1 cellular context compared by ENCODE assay signal in the genomic region with DNA sequence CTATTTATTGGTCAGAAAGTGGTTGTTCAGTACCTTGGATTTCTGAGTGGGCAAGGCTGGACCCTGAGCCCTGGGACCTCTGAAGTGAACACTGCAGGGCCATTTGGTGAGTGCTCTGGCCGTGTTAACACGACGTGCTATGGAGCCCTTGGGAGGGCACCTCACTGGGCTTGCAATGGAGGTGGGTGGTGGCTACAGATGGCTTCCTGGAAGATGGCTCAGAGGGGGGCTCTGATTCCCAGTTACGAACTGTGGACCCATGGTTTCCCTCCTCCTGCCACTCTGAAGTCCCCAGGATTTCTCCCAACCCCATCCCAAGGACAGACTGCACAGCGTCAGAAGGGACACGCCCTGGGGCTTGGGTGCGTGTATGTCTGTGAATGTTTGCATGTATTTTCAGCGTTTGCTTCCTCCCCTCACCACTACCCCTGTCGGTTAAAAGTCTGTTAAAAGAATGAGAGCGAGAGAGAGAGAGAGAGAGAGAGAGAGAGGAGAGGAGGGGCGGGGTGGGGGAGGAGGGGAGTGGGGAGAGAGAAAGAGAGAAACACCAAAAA.
TF ChIP-seq lines count a peak whose summit lies in the region.

No MANE protein-coding gene starts in this region.

TF ChIP-seq in H1, 55 proteins besides CTCF, POLR2A, EP300 and RAD21 (continued from another document):
- TF ChIP-seq CHD2 (IDR thresholded peaks at IDR 0.05; ENCODE audit: low read length) (no peak), SP2 (IDR thresholded peaks at IDR 0.05; ENCODE audit: low read length) (no peak), SUZ12 (IDR thresholded peaks at IDR 0.05; ENCODE audit: low read length) (no peak), SAP30 (IDR thresholded peaks at IDR 0.05; ENCODE audit: insufficient read depth, insufficient replicate concordance, low read length) (no peak), TCF12 (IDR thresholded peaks at IDR 0.05; ENCODE audit: low read depth, low read length) (no peak), POU5F1 (IDR thresholded peaks at IDR 0.05; ENCODE audit: low read depth, low read length) (no peak), GABPA (IDR thresholded peaks at IDR 0.05; ENCODE audit: borderline replicate concordance, insufficient read depth, low read length) (no peak), CREB1 (IDR thresholded peaks at IDR 0.05) (no peak)
- TF ChIP-seq, protein P1, sequence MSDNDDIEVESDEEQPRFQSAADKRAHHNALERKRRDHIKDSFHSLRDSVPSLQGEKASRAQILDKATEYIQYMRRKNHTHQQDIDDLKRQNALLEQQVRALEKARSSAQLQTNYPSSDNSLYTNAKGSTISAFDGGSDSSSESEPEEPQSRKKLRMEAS (IDR thresholded peaks at IDR 0.05) = no peak
